Comparison of ENCODE assay signal across 27 cellular contexts in the genomic region with DNA sequence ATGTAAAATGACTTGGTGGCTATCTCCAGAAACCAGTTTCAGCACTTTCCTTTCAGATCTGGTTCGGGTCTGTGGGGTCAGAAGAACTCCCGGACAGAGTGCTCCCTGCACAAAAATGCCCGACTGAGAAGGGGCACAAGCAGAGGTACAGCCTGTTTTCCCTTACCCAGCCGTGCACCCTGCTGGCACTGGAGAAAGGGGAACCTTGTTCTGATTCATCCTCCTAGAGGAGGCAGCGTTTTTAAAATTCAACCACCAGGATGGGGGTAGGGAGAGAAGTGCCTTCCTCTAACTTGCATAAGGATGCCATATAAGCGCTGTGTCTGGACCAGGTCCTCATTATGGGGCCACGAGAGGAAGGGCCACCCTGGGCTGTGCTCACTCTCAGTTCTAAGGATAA. TPM values are rescaled to one million over a fixed set of nuclear protein-coding genes. Genes with fewer than 3 reads are reported as not detected.
"Had no signal": no experiment of that assay in that cellular context is flagged by ENCODE, and none has a peak within 500 bp of the region (broad histone marks: within the 10 kb centered on the region; RNA-seq: fewer than 3 reads in every experiment).

No MANE protein-coding gene starts in this region.

- H3K36me3 Mint-ChIP-seq: memory B cell; naive thymus-derived CD4-positive, alpha-beta T cell; natural killer cell treated with Interleukin-12 subunit alpha and Interleukin-12 subunit beta and Interleukin-15 and Interleukin-18, amount 100 ng/mL, for 72 hours; stimulated activated memory B cell treated with anti-CD40 and anti-IgM and Interleukin-4, amounts not matched to agents 10 μg/mL and 1 μg/mL and 100 μg/mL, for 72 hours; type B pancreatic cell had no signal

- H3K9me3 Mint-ChIP-seq: memory B cell; naive thymus-derived CD4-positive, alpha-beta T cell; natural killer cell treated with Interleukin-12 subunit alpha and Interleukin-12 subunit beta and Interleukin-15 and Interleukin-18, amount 100 ng/mL, for 72 hours; stimulated activated memory B cell treated with anti-CD40 and anti-IgM and Interleukin-4, amounts not matched to agents 10 μg/mL and 1 μg/mL and 100 μg/mL, for 72 hours; stimulated activated naive CD8-positive, alpha-beta T cell treated with anti-CD3 and anti-CD28 coated beads, Interleukin-15, amount 100 ng/mL, for 72 hours; type B pancreatic cell had no signal

- DNase-seq: kidney glomerular epithelial cell; left cardiac atrium; left ventricle myocardium superior; midbrain; mucosa of descending colon; naive thymus-derived CD4-positive, alpha-beta T cell; ovary; right lobe of liver; stimulated activated CD4-positive, alpha-beta T cell treated with anti-CD3 and anti-CD28 coated beads, Interleukin-1b, Interleukin-23, amount 100 ng/mL, for 48 hours; stimulated activated CD4-positive, alpha-beta T cell treated with anti-CD3 and anti-CD28 coated beads, Interleukin-2, amount 100 ng/mL, for 48 hours; stimulated activated CD4-positive, alpha-beta T cell treated with anti-CD3 and anti-CD28 coated beads, Interleukin-4, amount 100 ng/mL, for 4 hours; stimulated activated CD8-positive, alpha-beta memory T cell treated with anti-CD3 and anti-CD28 coated beads, Interleukin-4, amount 100 ng/mL, for 48 hours; stimulated activated naive CD4-positive, alpha-beta T cell treated with Interleukin-2 at 50 U/mL for 16 hours; stimulated activated naive CD8-positive, alpha-beta T cell treated with anti-CD3 and anti-CD28 coated beads, Interleukin-15, amount 100 ng/mL, for 72 hours; substantia nigra; uterus had no signal

- H3K4me3 Mint-ChIP-seq: memory B cell; naive thymus-derived CD4-positive, alpha-beta T cell; natural killer cell treated with Interleukin-12 subunit alpha and Interleukin-12 subunit beta and Interleukin-15 and Interleukin-18, amount 100 ng/mL, for 72 hours; stimulated activated memory B cell treated with anti-CD40 and anti-IgM and Interleukin-4, amounts not matched to agents 10 μg/mL and 1 μg/mL and 100 μg/mL, for 72 hours; stimulated activated naive CD8-positive, alpha-beta T cell treated with anti-CD3 and anti-CD28 coated beads, Interleukin-15, amount 100 ng/mL, for 72 hours; type B pancreatic cell had no signal

- ATAC-seq: left cardiac atrium; left lobe of liver; left ventricle myocardium superior; mucosa of descending colon; naive thymus-derived CD4-positive, alpha-beta T cell; natural killer cell treated with Interleukin-12 subunit alpha and Interleukin-12 subunit beta and Interleukin-15 and Interleukin-18, amount 100 ng/mL, for 72 hours; right lobe of liver; stimulated activated memory B cell treated with anti-CD40 and anti-IgM and Interleukin-4, amounts not matched to agents 10 μg/mL and 1 μg/mL and 100 μg/mL, for 72 hours; stimulated activated naive CD8-positive, alpha-beta T cell treated with anti-CD3 and anti-CD28 coated beads, Interleukin-15, amount 100 ng/mL, for 72 hours had no signal

- H3K4me1 Mint-ChIP-seq: memory B cell; naive thymus-derived CD4-positive, alpha-beta T cell; stimulated activated memory B cell treated with anti-CD40 and anti-IgM and Interleukin-4, amounts not matched to agents 10 μg/mL and 1 μg/mL and 100 μg/mL, for 72 hours; stimulated activated naive CD8-positive, alpha-beta T cell treated with anti-CD3 and anti-CD28 coated beads, Interleukin-15, amount 100 ng/mL, for 72 hours had no signal

- H3K27ac Mint-ChIP-seq: memory B cell; naive thymus-derived CD4-positive, alpha-beta T cell; natural killer cell treated with Interleukin-12 subunit alpha and Interleukin-12 subunit beta and Interleukin-15 and Interleukin-18, amount 100 ng/mL, for 72 hours; progenitor cell of endocrine pancreas; stimulated activated memory B cell treated with anti-CD40 and anti-IgM and Interleukin-4, amounts not matched to agents 10 μg/mL and 1 μg/mL and 100 μg/mL, for 72 hours; stimulated activated naive CD8-positive, alpha-beta T cell treated with anti-CD3 and anti-CD28 coated beads, Interleukin-15, amount 100 ng/mL, for 72 hours; type B pancreatic cell had no signal

RNA-seq across cellular contexts. Expression of a gene that starts 17.6 kb away (rescaled TPM):
- total RNA-seq: left lobe of liver; lung microvascular endothelial cell; myocyte; naive thymus-derived CD4-positive, alpha-beta T cell; natural killer cell treated with Interleukin-12 subunit alpha and Interleukin-12 subunit beta and Interleukin-15 and Interleukin-18, amount 100 ng/mL, for 72 hours; pulmonary artery endothelial cell; right lobe of liver; smooth muscle cell had no signal

RNA-seq across cellular contexts. Expression of a gene that starts 47.1 kb away (rescaled TPM):
- total RNA-seq: lung microvascular endothelial cell, myocyte, pulmonary artery endothelial cell, temporal lobe had no signal
